In genomic region chr4:39620551-39620950, GRCh38 we compare ENCODE assay signal across 2 cellular contexts.
TF ChIP-seq lines count a peak whose summit lies in the region.

No MANE protein-coding gene starts in this region.

TF ChIP-seq in HepG2, 621 proteins besides CTCF, POLR2A, EP300 and RAD21:
- TF ChIP-seq JDP2 (CRISPR knock-in tag; IDR thresholded peaks at IDR 0.05; ENCODE audit: borderline replicate concordance) (no peak), ZNF792 (CRISPR knock-in tag; IDR thresholded peaks at IDR 0.05) (no peak), TEAD2 (CRISPR knock-in tag; IDR thresholded peaks at IDR 0.05) (no peak), ZSCAN12 (CRISPR knock-in tag; IDR thresholded peaks at IDR 0.05) (no peak), ZNF605 (CRISPR knock-in tag; IDR thresholded peaks at IDR 0.05) (no peak), PHB2 (IDR thresholded peaks at IDR 0.05; ENCODE audit: partially characterized antibody) (no peak), ZSCAN25 (CRISPR knock-in tag; IDR thresholded peaks at IDR 0.05) (no peak), RBM39 (IDR thresholded peaks at IDR 0.05; ENCODE audit: low read depth, low read length, poor library complexity, severe bottlenecking) (no peak), U2AF1 (optimal IDR thresholded peaks at IDR 0.05; ENCODE audit: low read depth, low read length) (no peak), ZFP82 (CRISPR knock-in tag; IDR thresholded peaks at IDR 0.05; ENCODE audit: borderline replicate concordance) (no peak), TBX3 (IDR thresholded peaks at IDR 0.05; ENCODE audit: borderline replicate concordance) (no peak), ZNF740 (CRISPR knock-in tag; IDR thresholded peaks at IDR 0.05) (no peak), FOXP1 (IDR thresholded peaks at IDR 0.05) (no peak), FOXP1 (CRISPR knock-in tag; IDR thresholded peaks at IDR 0.05) (no peak)
- TF ChIP-seq, protein P1, sequence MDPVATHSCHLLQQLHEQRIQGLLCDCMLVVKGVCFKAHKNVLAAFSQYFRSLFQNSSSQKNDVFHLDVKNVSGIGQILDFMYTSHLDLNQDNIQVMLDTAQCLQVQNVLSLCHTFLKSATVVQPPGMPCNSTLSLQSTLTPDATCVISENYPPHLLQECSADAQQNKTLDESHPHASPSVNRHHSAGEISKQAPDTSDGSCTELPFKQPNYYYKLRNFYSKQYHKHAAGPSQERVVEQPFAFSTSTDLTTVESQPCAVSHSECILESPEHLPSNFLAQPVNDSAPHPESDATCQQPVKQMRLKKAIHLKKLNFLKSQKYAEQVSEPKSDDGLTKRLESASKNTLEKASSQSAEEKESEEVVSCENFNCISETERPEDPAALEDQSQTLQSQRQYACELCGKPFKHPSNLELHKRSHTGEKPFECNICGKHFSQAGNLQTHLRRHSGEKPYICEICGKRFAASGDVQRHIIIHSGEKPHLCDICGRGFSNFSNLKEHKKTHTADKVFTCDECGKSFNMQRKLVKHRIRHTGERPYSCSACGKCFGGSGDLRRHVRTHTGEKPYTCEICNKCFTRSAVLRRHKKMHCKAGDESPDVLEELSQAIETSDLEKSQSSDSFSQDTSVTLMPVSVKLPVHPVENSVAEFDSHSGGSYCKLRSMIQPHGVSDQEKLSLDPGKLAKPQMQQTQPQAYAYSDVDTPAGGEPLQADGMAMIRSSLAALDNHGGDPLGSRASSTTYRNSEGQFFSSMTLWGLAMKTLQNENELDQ (CRISPR knock-in tag; IDR thresholded peaks at IDR 0.05; ENCODE audit: borderline replicate concordance) = no peak
- TF ChIP-seq, protein P2, sequence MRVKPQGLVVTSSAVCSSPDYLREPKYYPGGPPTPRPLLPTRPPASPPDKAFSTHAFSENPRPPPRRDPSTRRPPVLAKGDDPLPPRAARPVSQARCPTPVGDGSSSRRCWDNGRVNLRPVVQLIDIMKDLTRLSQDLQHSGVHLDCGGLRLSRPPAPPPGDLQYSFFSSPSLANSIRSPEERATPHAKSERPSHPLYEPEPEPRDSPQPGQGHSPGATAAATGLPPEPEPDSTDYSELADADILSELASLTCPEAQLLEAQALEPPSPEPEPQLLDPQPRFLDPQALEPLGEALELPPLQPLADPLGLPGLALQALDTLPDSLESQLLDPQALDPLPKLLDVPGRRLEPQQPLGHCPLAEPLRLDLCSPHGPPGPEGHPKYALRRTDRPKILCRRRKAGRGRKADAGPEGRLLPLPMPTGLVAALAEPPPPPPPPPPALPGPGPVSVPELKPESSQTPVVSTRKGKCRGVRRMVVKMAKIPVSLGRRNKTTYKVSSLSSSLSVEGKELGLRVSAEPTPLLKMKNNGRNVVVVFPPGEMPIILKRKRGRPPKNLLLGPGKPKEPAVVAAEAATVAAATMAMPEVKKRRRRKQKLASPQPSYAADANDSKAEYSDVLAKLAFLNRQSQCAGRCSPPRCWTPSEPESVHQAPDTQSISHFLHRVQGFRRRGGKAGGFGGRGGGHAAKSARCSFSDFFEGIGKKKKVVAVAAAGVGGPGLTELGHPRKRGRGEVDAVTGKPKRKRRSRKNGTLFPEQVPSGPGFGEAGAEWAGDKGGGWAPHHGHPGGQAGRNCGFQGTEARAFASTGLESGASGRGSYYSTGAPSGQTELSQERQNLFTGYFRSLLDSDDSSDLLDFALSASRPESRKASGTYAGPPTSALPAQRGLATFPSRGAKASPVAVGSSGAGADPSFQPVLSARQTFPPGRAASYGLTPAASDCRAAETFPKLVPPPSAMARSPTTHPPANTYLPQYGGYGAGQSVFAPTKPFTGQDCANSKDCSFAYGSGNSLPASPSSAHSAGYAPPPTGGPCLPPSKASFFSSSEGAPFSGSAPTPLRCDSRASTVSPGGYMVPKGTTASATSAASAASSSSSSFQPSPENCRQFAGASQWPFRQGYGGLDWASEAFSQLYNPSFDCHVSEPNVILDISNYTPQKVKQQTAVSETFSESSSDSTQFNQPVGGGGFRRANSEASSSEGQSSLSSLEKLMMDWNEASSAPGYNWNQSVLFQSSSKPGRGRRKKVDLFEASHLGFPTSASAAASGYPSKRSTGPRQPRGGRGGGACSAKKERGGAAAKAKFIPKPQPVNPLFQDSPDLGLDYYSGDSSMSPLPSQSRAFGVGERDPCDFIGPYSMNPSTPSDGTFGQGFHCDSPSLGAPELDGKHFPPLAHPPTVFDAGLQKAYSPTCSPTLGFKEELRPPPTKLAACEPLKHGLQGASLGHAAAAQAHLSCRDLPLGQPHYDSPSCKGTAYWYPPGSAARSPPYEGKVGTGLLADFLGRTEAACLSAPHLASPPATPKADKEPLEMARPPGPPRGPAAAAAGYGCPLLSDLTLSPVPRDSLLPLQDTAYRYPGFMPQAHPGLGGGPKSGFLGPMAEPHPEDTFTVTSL (CRISPR knock-in tag; IDR thresholded peaks at IDR 0.05; ENCODE audit: borderline replicate concordance) = no peak

TF ChIP-seq in K562, 482 proteins besides CTCF, POLR2A, EP300 and RAD21:
- TF ChIP-seq HSF4 (CRISPR knock-in tag; IDR thresholded peaks at IDR 0.05; ENCODE audit: borderline replicate concordance) (no peak), FOXA1 (IDR thresholded peaks at IDR 0.05; ENCODE audit: borderline replicate concordance) (no peak)
- TF ChIP-seq, protein P3, sequence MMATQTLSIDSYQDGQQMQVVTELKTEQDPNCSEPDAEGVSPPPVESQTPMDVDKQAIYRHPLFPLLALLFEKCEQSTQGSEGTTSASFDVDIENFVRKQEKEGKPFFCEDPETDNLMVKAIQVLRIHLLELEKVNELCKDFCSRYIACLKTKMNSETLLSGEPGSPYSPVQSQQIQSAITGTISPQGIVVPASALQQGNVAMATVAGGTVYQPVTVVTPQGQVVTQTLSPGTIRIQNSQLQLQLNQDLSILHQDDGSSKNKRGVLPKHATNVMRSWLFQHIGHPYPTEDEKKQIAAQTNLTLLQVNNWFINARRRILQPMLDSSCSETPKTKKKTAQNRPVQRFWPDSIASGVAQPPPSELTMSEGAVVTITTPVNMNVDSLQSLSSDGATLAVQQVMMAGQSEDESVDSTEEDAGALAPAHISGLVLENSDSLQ (IDR thresholded peaks at IDR 0.05) = no peak
